Comparison of ENCODE assay signal across 22 cellular contexts in genomic region chr3:122466701-122467240, GRCh38.
"Had no signal": no experiment of that assay in that cellular context is flagged by ENCODE, and none has a peak within 500 bp of the region (broad histone marks: within the 10 kb centered on the region; RNA-seq: fewer than 3 reads in every experiment).

No MANE protein-coding gene starts in this region.

- H3K9me3 ChIP-seq: SJSA1 had no signal

- H3K27ac ChIP-seq: HL-60, KMS-11, SJSA1, SK-N-MC had no signal

- H3K4me3 ChIP-seq: SJSA1, SK-N-MC had no signal

- DNase-seq: Kasumi-1, MM.1S, NCI-H1092 treated with DMSO at 0.1 percent for 48 hours, NCI-H1436, NCI-H187, NCI-H2029, NCI-H2081 treated with DMSO at 0.1 percent for 48 hours, NCI-H2171, NCI-H226, NCI-H446, NCI-H510A, NCI-H524 treated with DMSO at 0.1 percent for 48 hours, NCI-H69, NCI-H774, Right ventricle myocardium superior, RPMI8226, SIG-M5 had no signal

- FAIRE-seq: HTR-8/SVneo had no signal

- H3K4me2 ChIP-seq: KMS-11 had no signal

- H3K9ac ChIP-seq: KMS-11 had no signal

- H3K27me3 ChIP-seq: SJSA1 had no signal
